ENCODE assay signal across 8 cellular contexts in the genomic region with DNA sequence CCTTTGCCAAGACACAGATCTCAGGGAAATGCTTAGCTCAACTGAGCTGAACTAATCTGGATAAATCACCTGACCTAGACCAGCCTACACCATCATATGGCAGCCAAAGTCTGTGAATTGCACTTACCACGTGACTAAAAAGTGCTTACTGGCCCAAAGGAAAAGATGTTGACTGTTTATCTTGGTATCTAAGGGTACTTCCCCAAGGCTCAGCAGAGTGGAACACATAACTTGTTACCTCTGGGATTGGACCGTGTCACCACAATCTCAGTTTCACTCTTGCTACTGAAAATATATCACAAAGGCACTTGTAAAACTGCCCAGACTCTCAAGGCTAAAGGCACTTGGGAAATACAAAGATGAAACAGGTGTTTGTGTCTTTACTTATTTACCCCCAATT.
A peak's percentile ranks its signal among the peaks of the same experiment; 100 is the strongest.
DNase-seq lines count a peak whose midpoint lies in the region; ATAC-seq and TF ChIP-seq lines count a peak whose summit lies in the region.
"Not testable (repeated sequence)": the region's sequence is repeated elsewhere in the genome, so short reads cannot be mapped to it uniquely, and the experiment has no call there.

No MANE protein-coding gene starts in this region.

- not testable (repeated sequence) for H3K9me3 ChIP-seq in OCI-LY3 (ENCODE audit: insufficient read depth, low read length)

- not testable (repeated sequence) for H3K9me3 Mint-ChIP-seq in activated naive CD4-positive, alpha-beta T cell treated with anti-CD3 and anti-CD28 coated beads, Interleukin-2, amount 10 ng/mL, durations not matched to agents 7 days and 5 days

- H3K4me1 Mint-ChIP-seq in activated naive CD4-positive, alpha-beta T cell treated with anti-CD3 and anti-CD28 coated beads, Interleukin-2, amount 10 ng/mL, durations not matched to agents 7 days and 5 days = peaks cover 33% of the 10 kb centered on the region

- not testable (repeated sequence) for H3K27ac ChIP-seq in OCI-LY3 (ENCODE audit: low read length)

- H3K27me3 ChIP-seq in OCI-LY3 (ENCODE audit: low read depth, low read length) = peaks cover 43% of the 10 kb centered on the region

- H2AFZ ChIP-seq in OCI-LY3 (ENCODE audit: low read depth, low read length) = not testable (repeated sequence)

- H3K4me3 Mint-ChIP-seq in activated naive CD4-positive, alpha-beta T cell treated with anti-CD3 and anti-CD28 coated beads, Interleukin-2, amount 10 ng/mL, durations not matched to agents 7 days and 5 days = not testable (repeated sequence)

- DNase-seq in GM10266 (ENCODE audit: extremely low spot score) (peak; percentile 37), kidney glomerular epithelial cell (lab: John Stamatoyannopoulos, UW) (peak; percentile 57)
- peak; percentile 52 for DNase-seq in activated naive CD4-positive, alpha-beta T cell treated with anti-CD3 and anti-CD28 coated beads, Interleukin-2, amount 10 ng/mL, durations not matched to agents 7 days and 5 days
- peak; percentile 29 for DNase-seq in stimulated activated CD8-positive, alpha-beta memory T cell treated with anti-CD3 and anti-CD28 coated beads, Interleukin-4, amount 100 ng/mL, for 48 hours

- not testable (repeated sequence) for H3K79me2 ChIP-seq in OCI-LY3 (ENCODE audit: low read length)

- not testable (repeated sequence) for H3K36me3 Mint-ChIP-seq in activated naive CD4-positive, alpha-beta T cell treated with anti-CD3 and anti-CD28 coated beads, Interleukin-2, amount 10 ng/mL, durations not matched to agents 7 days and 5 days

- H3K4me3 ChIP-seq in OCI-LY3 (ENCODE audit: low read length) = not testable (repeated sequence)

- CTCF ChIA-PET in activated naive CD4-positive, alpha-beta T cell treated with anti-CD3 and anti-CD28 coated beads, Interleukin-2, amount 10 ng/mL, durations not matched to agents 7 days and 5 days (lab: Charles Lee) = interaction anchor here (2.9 kb wide), 1 partner anchor 60 kb away, joined by 9 read pairs; no protein-coding TSS in a partner anchor

- not testable (repeated sequence) for TF ChIP-seq CTCF in GM10266 (IDR thresholded peaks at IDR 0.05; ENCODE audit: control insufficient read depth, insufficient read depth, low read depth, missing control alignments); OCI-LY3 (IDR thresholded peaks at IDR 0.05; ENCODE audit: low read depth, low read length)

- H3K27me3 Mint-ChIP-seq in activated naive CD4-positive, alpha-beta T cell treated with anti-CD3 and anti-CD28 coated beads, Interleukin-2, amount 10 ng/mL, durations not matched to agents 7 days and 5 days = peaks cover 11% of the 10 kb centered on the region

- ATAC-seq in GM19324 (IDR thresholded peaks at IDR 0.05; ENCODE audit: low FRiP score, unreplicated experiment) (peak; percentile 92), HG02571 (IDR thresholded peaks at IDR 0.05; ENCODE audit: unreplicated experiment) (peak; percentile 93), HG03139 (IDR thresholded peaks at IDR 0.05; ENCODE audit: unreplicated experiment) (peak; percentile 85)

- H3K4me1 ChIP-seq in OCI-LY3 (ENCODE audit: low read length) = peaks cover 51% of the 10 kb centered on the region

- not testable (repeated sequence) for H3K27ac Mint-ChIP-seq in activated naive CD4-positive, alpha-beta T cell treated with anti-CD3 and anti-CD28 coated beads, Interleukin-2, amount 10 ng/mL, durations not matched to agents 7 days and 5 days

- not testable (repeated sequence) for H3K9ac ChIP-seq in OCI-LY3 (ENCODE audit: low read length)

- not testable (repeated sequence) for H4K20me1 ChIP-seq in OCI-LY3 (ENCODE audit: insufficient read depth, low read length)

- H3K36me3 ChIP-seq in OCI-LY3 (replicated peaks; ENCODE audit: low read depth, low read length) = not testable (repeated sequence)

- peak overlapping the region; percentile 76 for H3K4me2 ChIP-seq in OCI-LY3 (ENCODE audit: low read length)
